22 cellular contexts compared by ENCODE assay signal in genomic region chr9:77543131-77543822, GRCh38.
"Had no signal": no experiment of that assay in that cellular context is flagged by ENCODE, and none has a peak within 500 bp of the region (broad histone marks: within the 10 kb centered on the region; RNA-seq: fewer than 3 reads in every experiment).

No MANE protein-coding gene starts in this region.

- H3K4me3 Mint-ChIP-seq: central memory CD8-positive, alpha-beta T cell; natural killer cell treated with Interleukin-12 subunit alpha and Interleukin-12 subunit beta and Interleukin-15 and Interleukin-18, amount 100 ng/mL, for 72 hours; stimulated activated naive B cell treated with anti-CD40 and anti-IgM and Interleukin-4, amounts not matched to agents 10 μg/mL and 1 μg/mL and 100 μg/mL, for 72 hours had no signal

- DNase-seq: cortex of kidney; dorsolateral prefrontal cortex; effector CD8-positive, alpha-beta T cell; gastrocnemius medialis; heart right ventricle; hypothalamus; left colon; mammary epithelial cell; mucosa of descending colon; stimulated activated CD4-positive, alpha-beta T cell treated with anti-CD3 and anti-CD28 coated beads, Interleukin-2, amount 100 ng/mL, for 24 hours; stimulated activated CD4-positive, alpha-beta T cell treated with anti-CD3 and anti-CD28 coated beads, Interleukin-4, amount 100 ng/mL, for 4 hours; stimulated activated naive B cell treated with anti-CD40 and anti-IgM and Interleukin-4, amounts not matched to agents 10 μg/mL and 1 μg/mL and 100 μg/mL, for 72 hours; stomach; substantia nigra; transverse colon had no signal

- H3K4me1 Mint-ChIP-seq: central memory CD8-positive, alpha-beta T cell; stimulated activated naive B cell treated with anti-CD40 and anti-IgM and Interleukin-4, amounts not matched to agents 10 μg/mL and 1 μg/mL and 100 μg/mL, for 72 hours had no signal

- H3K4me3 ChIP-seq: dorsolateral prefrontal cortex, esophagus muscularis mucosa, gastrocnemius medialis, heart right ventricle, mucosa of descending colon, skin epidermis, stomach, thoracic aorta, transverse colon had no signal

- H3K27ac ChIP-seq: dorsolateral prefrontal cortex, epithelial cell of prostate, esophagus muscularis mucosa, gastrocnemius medialis, heart right ventricle, skin epidermis, stomach, thoracic aorta, transverse colon had no signal

- ATAC-seq: gastrocnemius medialis; heart right ventricle; left colon; mucosa of descending colon; sciatic nerve; stimulated activated naive B cell treated with anti-CD40 and anti-IgM and Interleukin-4, amounts not matched to agents 10 μg/mL and 1 μg/mL and 100 μg/mL, for 72 hours had no signal

- H3K27me3 ChIP-seq: dorsolateral prefrontal cortex, esophagus muscularis mucosa, gastrocnemius medialis, heart right ventricle, stomach, transverse colon had no signal

- H3K4me1 ChIP-seq: esophagus muscularis mucosa, gastrocnemius medialis, heart right ventricle, stomach, transverse colon had no signal

- H3K36me3 ChIP-seq: esophagus muscularis mucosa, gastrocnemius medialis, heart right ventricle, stomach, thoracic aorta, transverse colon had no signal

- H3K27ac Mint-ChIP-seq: natural killer cell treated with Interleukin-12 subunit alpha and Interleukin-12 subunit beta and Interleukin-15 and Interleukin-18, amount 100 ng/mL, for 72 hours; stimulated activated naive B cell treated with anti-CD40 and anti-IgM and Interleukin-4, amounts not matched to agents 10 μg/mL and 1 μg/mL and 100 μg/mL, for 72 hours had no signal
